Comparison of ENCODE assay signal across 11 cellular contexts in the genomic region with DNA sequence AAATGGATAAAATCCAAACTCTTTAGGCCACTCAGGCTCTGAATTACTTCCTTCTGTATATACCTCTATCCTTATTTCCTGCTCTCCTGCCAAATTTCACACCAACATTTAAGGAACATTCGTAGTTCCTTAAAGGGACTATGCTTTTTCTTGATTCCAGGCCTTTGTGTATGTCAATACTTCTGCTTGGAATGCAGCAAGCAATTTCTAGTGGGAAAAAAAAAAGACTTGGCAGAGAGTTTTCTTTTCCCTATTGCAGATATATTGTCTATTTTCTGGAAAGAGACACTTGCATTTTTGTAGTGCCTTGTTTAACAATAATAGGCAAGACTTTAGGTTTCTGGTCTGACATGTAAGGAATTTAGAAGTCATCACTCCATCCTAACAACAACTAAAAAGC. TPM values are rescaled to one million over a fixed set of nuclear protein-coding genes. Genes with fewer than 3 reads are reported as not detected.
DNase-seq lines count a peak whose midpoint lies in the region; ATAC-seq and TF ChIP-seq lines count a peak whose summit lies in the region.
"Had no signal": no experiment of that assay in that cellular context is flagged by ENCODE, and none has a peak within 500 bp of the region (broad histone marks: within the 10 kb centered on the region; RNA-seq: fewer than 3 reads in every experiment).

No MANE protein-coding gene starts in this region.

- no peaks in the 10 kb centered on the region for H3K9me3 ChIP-seq in CD4-positive, CD25-positive, alpha-beta regulatory T cell (ENCODE audit: control insufficient read depth in 2 of 2, low read length in 2 of 2)
- no peaks in the 10 kb centered on the region for H3K9me3 ChIP-seq in SK-N-MC (ENCODE audit: low read depth, low read length)
- H3K9me3 ChIP-seq: MG63 had no signal

- H3K36me3 Mint-ChIP-seq in CD4-positive, CD25-positive, alpha-beta regulatory T cell, result no peaks in the 10 kb centered on the region
- H3K36me3 Mint-ChIP-seq in osteocyte (ENCODE audit: unreplicated experiment), result peaks cover 5% of the 10 kb centered on the region

- no peaks in the 10 kb centered on the region for H3K27me3 ChIP-seq in CD4-positive, CD25-positive, alpha-beta regulatory T cell (ENCODE audit: control insufficient read depth, insufficient read depth, low read length)
- H3K27me3 ChIP-seq: MG63 had no signal

- peaks cover 26 to 65% (median 51%) of the 10 kb centered on the region in 4 donors for H3K4me1 Mint-ChIP-seq in CD4-positive, CD25-positive, alpha-beta regulatory T cell
- peaks cover 42% of the 10 kb centered on the region for H3K4me1 Mint-ChIP-seq in osteocyte (ENCODE audit: unreplicated experiment)

- DNase-seq in CD4-positive, CD25-positive, alpha-beta regulatory T cell, result no peak
- DNase-seq in SK-N-MC (ENCODE audit: low read depth, low spot score), result no peak
- DNase-seq in fibroblast of mammary gland (ENCODE audit: low read depth), result no peak
- no peak for DNase-seq in osteocyte (ENCODE audit: extremely low spot score, unreplicated experiment)
- no peak for DNase-seq in GM20000 (ENCODE audit: low spot score)
- no peak for DNase-seq in NCI-H510A (lab: John Stamatoyannopoulos, UW)
- no peak for DNase-seq in RPMI8226
- DNase-seq in DMS153 (lab: John Stamatoyannopoulos, UW), result no peak
- DNase-seq: activated CD4-positive, CD25-positive, alpha-beta regulatory T cell; MG63 had no signal

- H3K27ac ChIP-seq in CD4-positive, CD25-positive, alpha-beta regulatory T cell (ENCODE audit: insufficient read depth, low read length, poor library complexity, severe bottlenecking), result no peak overlapping the region
- peak overlapping the region; percentile 73 for H3K27ac ChIP-seq in SK-N-MC

- no peak for ATAC-seq in CD4-positive, CD25-positive, alpha-beta regulatory T cell (ENCODE audit: low read depth in 2 of 2)

- H3K9ac ChIP-seq in SK-N-MC (ENCODE audit: insufficient read length), result peak overlapping the region; percentile 28

- H3K9me3 Mint-ChIP-seq in CD4-positive, CD25-positive, alpha-beta regulatory T cell, result peaks cover 0 to 2% (median 0%) of the 10 kb centered on the region in 7 donors
- no peaks in the 10 kb centered on the region for H3K9me3 Mint-ChIP-seq in osteocyte (ENCODE audit: unreplicated experiment)

- TF ChIP-seq CTCF in fibroblast of mammary gland (conservative IDR thresholded peaks at IDR 0.05; ENCODE audit: control insufficient read depth, insufficient read depth, low read depth, low read length), result no peak
- no peak for TF ChIP-seq CTCF in osteocyte (IDR thresholded peaks at IDR 0.05)
- no peak for TF ChIP-seq CTCF in GM20000 (IDR thresholded peaks at IDR 0.05; ENCODE audit: extremely low read depth, missing control alignments)

- peak overlapping the region; percentile 43 to 96 (median 83) for H3K27ac Mint-ChIP-seq in CD4-positive, CD25-positive, alpha-beta regulatory T cell
- H3K27ac Mint-ChIP-seq in osteocyte (ENCODE audit: unreplicated experiment), result peak overlapping the region; percentile 90

- no peaks in the 10 kb centered on the region for H3K27me3 Mint-ChIP-seq in CD4-positive, CD25-positive, alpha-beta regulatory T cell
- no peaks in the 10 kb centered on the region for H3K27me3 Mint-ChIP-seq in osteocyte (ENCODE audit: unreplicated experiment)

- peaks cover 27% of the 10 kb centered on the region for H3K4me1 ChIP-seq in CD4-positive, CD25-positive, alpha-beta regulatory T cell (ENCODE audit: control insufficient read depth, insufficient read depth, low read length, poor library complexity, severe bottlenecking)

- no peaks in the 10 kb centered on the region for H3K36me3 ChIP-seq in CD4-positive, CD25-positive, alpha-beta regulatory T cell (ENCODE audit: control insufficient read depth, insufficient read depth, low read length)
- peaks cover 1% of the 10 kb centered on the region; the same call in 1 of the 2 replicates for H3K36me3 ChIP-seq in SK-N-MC (ENCODE audit: insufficient read depth, low read length)
- H3K36me3 ChIP-seq: MG63 had no signal

- H3K4me3 ChIP-seq in CD4-positive, CD25-positive, alpha-beta regulatory T cell (ENCODE audit: low read depth, low read length), result no peak overlapping the region
- H3K4me3 ChIP-seq in SK-N-MC, result peak overlapping the region; percentile 61
- H3K4me3 ChIP-seq in fibroblast of mammary gland (ENCODE audit: control insufficient read depth, low read depth, low read length), result peak overlapping the region; percentile 81

- H3K4me3 Mint-ChIP-seq in CD4-positive, CD25-positive, alpha-beta regulatory T cell, result peak overlapping the region; percentile 66 to 95 (median 78)
- peak overlapping the region; percentile 67 for H3K4me3 Mint-ChIP-seq in osteocyte (ENCODE audit: unreplicated experiment)

RNA-seq across cellular contexts. Expression of gene ADH5, which starts 1.9 kb away (rescaled TPM):
- total RNA-seq in CD4-positive, CD25-positive, alpha-beta regulatory T cell, result 56.7 TPM
- 100 to 1,000 TPM; 159 to 196 (median 173) TPM for polyA plus RNA-seq in CD4-positive, CD25-positive, alpha-beta regulatory T cell
- 136 and 142 TPM in 2 replicates for total RNA-seq in osteocyte

RNA-seq across cellular contexts. Expression of gene ADH4, which starts 53.6 kb away (rescaled TPM):
- total RNA-seq in CD4-positive, CD25-positive, alpha-beta regulatory T cell, result not detected
- polyA plus RNA-seq in CD4-positive, CD25-positive, alpha-beta regulatory T cell, result not detected
- total RNA-seq in osteocyte, result not detected in 2 replicates
- total RNA-seq: frontal cortex had no signal
